ENCODE assay signal across 11 cellular contexts in genomic region chr11:33633251-33634003, GRCh38.
DNase-seq lines count a peak whose midpoint lies in the region; ATAC-seq, FAIRE-seq and TF ChIP-seq lines count a peak whose summit lies in the region.
"Had no signal": no experiment of that assay in that cellular context is flagged by ENCODE, and none has a peak within 500 bp of the region (broad histone marks: within the 10 kb centered on the region; RNA-seq: fewer than 3 reads in every experiment).

No MANE protein-coding gene starts in this region.

- CTCF ChIA-PET in CD4-positive, alpha-beta memory T cell (lab: Charles Lee; ENCODE audit: partially characterized antibody), result no interaction called here

- no peaks in the 10 kb centered on the region for H3K36me3 ChIP-seq in small intestine (ENCODE audit: control insufficient read depth in 2 of 2, insufficient read depth in 2 of 2, low read length in 2 of 2)
- H3K36me3 ChIP-seq in CD4-positive, alpha-beta memory T cell (ENCODE audit: insufficient read depth, low read length), result no peaks in the 10 kb centered on the region

- no peak overlapping the region for H3K27ac ChIP-seq in small intestine (ENCODE audit: low read depth in 1 of 2, low read length in 1 of 2)
- H3K27ac ChIP-seq in CD4-positive, alpha-beta memory T cell (ENCODE audit: low read depth, low read length), result no peak overlapping the region
- H3K27ac ChIP-seq: 22Rv1 had no signal

- ATAC-seq in GM19035 (IDR thresholded peaks at IDR 0.05; ENCODE audit: unreplicated experiment), result no peak
- ATAC-seq: activated CD8-positive, alpha-beta memory T cell treated with anti-CD3 and anti-CD28 coated beads, Interleukin-2, amount 10 ng/mL, durations not matched to agents 7 days and 5 days had no signal

- no peaks in the 10 kb centered on the region for H3K4me1 ChIP-seq in small intestine (ENCODE audit: control insufficient read depth in 2 of 2, insufficient read depth in 1 of 2, low read depth in 1 of 2, low read length in 1 of 2)
- H3K4me1 ChIP-seq in CD4-positive, alpha-beta memory T cell (ENCODE audit: insufficient read depth, low read length), result no peaks in the 10 kb centered on the region

- POLR2A ChIA-PET in CD4-positive, alpha-beta memory T cell (lab: Charles Lee; ENCODE audit: partially characterized antibody), result no interaction called here

- intact Hi-C loops in CD4-positive, alpha-beta memory T cell (cut with micrococcal nuclease), result no loop called here

- no peak for TF ChIP-seq CTCF in epithelial cell of esophagus (IDR thresholded peaks at IDR 0.05; ENCODE audit: insufficient read depth, low read depth, low read length, missing control alignments)

- DNase-seq in DMS153 (lab: John Stamatoyannopoulos, UW) (peak; percentile 81), DMS153 treated with DMSO at 0.1 percent for 48 hours (lab: John Stamatoyannopoulos, UW; ENCODE audit: unreplicated experiment) (no peak), NCI-H69 (lab: John Stamatoyannopoulos, UW) (peak; percentile 98), epithelial cell of esophagus (ENCODE audit: low read depth) (peak; percentile 95), small intestine (peak; percentile 43)
- no peak for DNase-seq in T-helper 2 cell treated with Interferon-gamma antibody and Interleukin-4, amounts not matched to agents 5 μg/mL and 100 μg/mL, for 36 hours (ENCODE audit: low spot score)
- DNase-seq in CD4-positive, alpha-beta memory T cell, result no peak
- DNase-seq: activated CD8-positive, alpha-beta memory T cell treated with anti-CD3 and anti-CD28 coated beads, Interleukin-2, amount 10 ng/mL, durations not matched to agents 7 days and 5 days had no signal

- peaks cover 1% of the 10 kb centered on the region for H3K4me1 Mint-ChIP-seq in T-helper 2 cell treated with Interferon-gamma antibody and Interleukin-4, amounts not matched to agents 5 μg/mL and 100 μg/mL, for 36 hours (ENCODE audit: low read depth)
- no peaks in the 10 kb centered on the region for H3K4me1 Mint-ChIP-seq in CD4-positive, alpha-beta memory T cell
- H3K4me1 Mint-ChIP-seq: activated CD8-positive, alpha-beta memory T cell treated with anti-CD3 and anti-CD28 coated beads, Interleukin-2, amount 10 ng/mL, durations not matched to agents 7 days and 5 days had no signal

- no peak overlapping the region for H3K27ac Mint-ChIP-seq in T-helper 2 cell treated with Interferon-gamma antibody and Interleukin-4, amounts not matched to agents 5 μg/mL and 100 μg/mL, for 36 hours
- no peak overlapping the region for H3K27ac Mint-ChIP-seq in CD4-positive, alpha-beta memory T cell
- H3K27ac Mint-ChIP-seq: activated CD8-positive, alpha-beta memory T cell treated with anti-CD3 and anti-CD28 coated beads, Interleukin-2, amount 10 ng/mL, durations not matched to agents 7 days and 5 days had no signal

- H3K27me3 ChIP-seq in small intestine (ENCODE audit: control insufficient read depth in 2 of 2, insufficient read depth in 2 of 2, low read length in 2 of 2), result no peaks in the 10 kb centered on the region
- H3K27me3 ChIP-seq in CD4-positive, alpha-beta memory T cell (ENCODE audit: insufficient read depth, low read length), result no peaks in the 10 kb centered on the region

- H3K9me3 Mint-ChIP-seq in T-helper 2 cell treated with Interferon-gamma antibody and Interleukin-4, amounts not matched to agents 5 μg/mL and 100 μg/mL, for 36 hours, result peaks cover 7% of the 10 kb centered on the region
- H3K9me3 Mint-ChIP-seq in CD4-positive, alpha-beta memory T cell, result peaks cover 0 to 15% (median 2%) of the 10 kb centered on the region in 8 donors

- H3K36me3 Mint-ChIP-seq in T-helper 2 cell treated with Interferon-gamma antibody and Interleukin-4, amounts not matched to agents 5 μg/mL and 100 μg/mL, for 36 hours (ENCODE audit: low read depth), result no peaks in the 10 kb centered on the region
- H3K36me3 Mint-ChIP-seq in CD4-positive, alpha-beta memory T cell, result no peaks in the 10 kb centered on the region
- H3K36me3 Mint-ChIP-seq: activated CD8-positive, alpha-beta memory T cell treated with anti-CD3 and anti-CD28 coated beads, Interleukin-2, amount 10 ng/mL, durations not matched to agents 7 days and 5 days had no signal

- no peak overlapping the region for H3K4me3 ChIP-seq in epithelial cell of esophagus (ENCODE audit: low read length)
- H3K4me3 ChIP-seq in small intestine (ENCODE audit: low read depth in 1 of 2, low read length in 2 of 2), result no peak overlapping the region
- no peak overlapping the region for H3K4me3 ChIP-seq in CD4-positive, alpha-beta memory T cell (ENCODE audit: low read length in 2 of 2)

- no peaks in the 10 kb centered on the region for H3K27me3 Mint-ChIP-seq in T-helper 2 cell treated with Interferon-gamma antibody and Interleukin-4, amounts not matched to agents 5 μg/mL and 100 μg/mL, for 36 hours (ENCODE audit: low read depth)
- H3K27me3 Mint-ChIP-seq in CD4-positive, alpha-beta memory T cell, result peaks cover 14 to 20% of the 10 kb centered on the region in 2 donors

- H3K4me3 Mint-ChIP-seq in T-helper 2 cell treated with Interferon-gamma antibody and Interleukin-4, amounts not matched to agents 5 μg/mL and 100 μg/mL, for 36 hours, result no peak overlapping the region
- no peak overlapping the region for H3K4me3 Mint-ChIP-seq in CD4-positive, alpha-beta memory T cell
- H3K4me3 Mint-ChIP-seq: activated CD8-positive, alpha-beta memory T cell treated with anti-CD3 and anti-CD28 coated beads, Interleukin-2, amount 10 ng/mL, durations not matched to agents 7 days and 5 days had no signal

- no peaks in the 10 kb centered on the region for H3K9me3 ChIP-seq in small intestine (ENCODE audit: control insufficient read depth, low read depth)
- no peaks in the 10 kb centered on the region for H3K9me3 ChIP-seq in CD4-positive, alpha-beta memory T cell (ENCODE audit: control insufficient read depth in 1 of 2, low read length in 2 of 2)

- no peak for FAIRE-seq in small intestine (lab: Jason Lieb, UNC)
- FAIRE-seq: endometrium had no signal

- 39 to 69% (median 54%) methylated on average over 15 of the region's 15 CpGs for WGBS in small intestine, 3 donors

Comparison
In these comparisons a context has a peak if more than half of its experiments do, and no peak if none do; other contexts are left out.
1. DNase-seq: peak in DMS153 (single experiment), NCI-H69 (single experiment), epithelial cell of esophagus (single experiment) and small intestine (single experiment); none in DMS153 treated with DMSO at 0.1 percent for 48 hours (single experiment), T-helper 2 cell treated with Interferon-gamma antibody and Interleukin-4, amounts not matched to agents 5 μg/mL and 100 μg/mL, for 36 hours (single experiment) and CD4-positive, alpha-beta memory T cell (0 of 5).